ENCODE assay signal across 8 cellular contexts in genomic region chr2:160472839-160473251, GRCh38. TPM values are rescaled to one million over a fixed set of nuclear protein-coding genes. Genes with fewer than 3 reads are reported as not detected.
DNase-seq lines count a peak whose midpoint lies in the region; ATAC-seq and TF ChIP-seq lines count a peak whose summit lies in the region.

No MANE protein-coding gene starts in this region.

- CTCF ChIA-PET in IMR-90 (lab: Yijun Ruan, JAX), result interaction anchor here (0.7 kb wide), 1 partner anchor 498 kb away, joined by 3 read pairs; no protein-coding TSS in a partner anchor
- CTCF ChIA-PET in activated CD8-positive, alpha-beta T cell treated with anti-CD3 and anti-CD28 coated beads, Interleukin-2, amount 10 ng/mL, durations not matched to agents 7 days and 5 days (lab: Charles Lee), result interaction anchor here (1.1 to 2.2 kb wide), 3 partner anchors 16 to 61 kb away, joined by 3 to 5 read pairs (median 4); no protein-coding TSS in a partner anchor

- peak overlapping the region; percentile 42; the same call in 1 of the 2 replicates for H3K4ac ChIP-seq in IMR-90 (ENCODE audit: low read depth, low read length)

- no peak for TF ChIP-seq RAD21 in IMR-90 (IDR thresholded peaks at IDR 0.05; ENCODE audit: low read length)

- H3K4me2 ChIP-seq in IMR-90 (ENCODE audit: low read depth, low read length), result peak overlapping the region; percentile 100

- peak; percentile 81 for ATAC-seq in IMR-90 (ENCODE audit: low read depth)
- peak; percentile 55 for ATAC-seq in activated CD8-positive, alpha-beta T cell treated with anti-CD3 and anti-CD28 coated beads, Interleukin-2, amount 10 ng/mL, durations not matched to agents 7 days and 5 days
- no peak for ATAC-seq in GM21529 (IDR thresholded peaks at IDR 0.05; ENCODE audit: unreplicated experiment)

- peak overlapping the region; percentile 97; the same call in 1 of the 2 replicates for H3K18ac ChIP-seq in IMR-90 (ENCODE audit: low read depth, low read length)

- DNase-seq in COLO668 (lab: John Stamatoyannopoulos, UW; ENCODE audit: unreplicated experiment) (peak; percentile 14), IMR-90 (peak; percentile 94), mesothelial cell of epicardium (ENCODE audit: low spot score in 2 of 2, unreplicated experiment in 2 of 2) (no peak), lower leg skin (ENCODE audit: low spot score in 2 of 2) (no peak), DMS 273 (lab: John Stamatoyannopoulos, UW; ENCODE audit: unreplicated experiment) (no peak), NCI-H524 treated with DMSO at 0.1 percent for 48 hours (lab: John Stamatoyannopoulos, UW) (no peak)
- DNase-seq in activated CD8-positive, alpha-beta T cell treated with anti-CD3 and anti-CD28 coated beads, Interleukin-2, amount 10 ng/mL, durations not matched to agents 7 days and 5 days, result no peak

- 0 out of 2 replicates have a peak, but pooled peaks cover 2% of the 10 kb centered on the region for H3K9me1 ChIP-seq in IMR-90 (ENCODE audit: insufficient read depth, low read length)

- no peak overlapping the region for H3K14ac ChIP-seq in IMR-90 (replicated peaks; ENCODE audit: low read depth, low read length)

- BruUV-seq in IMR-90 (replicated peaks; lab: Mats Ljungman, UMichigan), result no TSS peak

- dilution Hi-C loops in IMR-90 (cut with HindIII; ENCODE audit: low sequenced_read_pairs, unreplicated experiment), result no loop called here

- no peak overlapping the region for H4K91ac ChIP-seq in IMR-90 (ENCODE audit: insufficient read depth, low read depth, low read length)

- no CpG with 5 or more reads among the region's 4 CpGs for WGBS in IMR-90 (ENCODE audit: extremely low coverage in 2 of 2, insufficient read length in 1 of 2), 2 experiments
- WGBS in lower leg skin, 2 donors, result 74 to 78% methylated on average over 4 of the region's 4 CpGs

- peaks cover 22% of the 10 kb centered on the region; the same call in 1 of the 2 replicates for H4K20me1 ChIP-seq in IMR-90 (ENCODE audit: insufficient read depth, low read length)

- peak overlapping the region; percentile 93 for H2BK5ac ChIP-seq in IMR-90 (ENCODE audit: low read depth, low read length, poor library complexity, severe bottlenecking)

- intact Hi-C loops in IMR-90 (cut with micrococcal nuclease), result no loop called here
- intact Hi-C loops in lower leg skin (cut with DNase I; ENCODE audit: low total_unique reads), result no loop called here

- H3K27ac ChIP-seq in IMR-90 (ENCODE audit: insufficient read depth, low read length), result peak overlapping the region; percentile 68; the same call in 1 of the 2 replicates

- peak overlapping the region; percentile 14; the same call in 1 of the 2 replicates for H3K9ac ChIP-seq in IMR-90 (ENCODE audit: low read depth, low read length)

- H3K27ac Mint-ChIP-seq in activated CD8-positive, alpha-beta T cell treated with anti-CD3 and anti-CD28 coated beads, Interleukin-2, amount 10 ng/mL, durations not matched to agents 7 days and 5 days, result no peak overlapping the region
- H3K27ac Mint-ChIP-seq in mesothelial cell of epicardium, result peak overlapping the region; percentile 70

- H3K27me3 ChIP-seq in IMR-90 (ENCODE audit: control insufficient read depth, insufficient read depth, low read length), result no peaks in the 10 kb centered on the region

- H3K36me3 Mint-ChIP-seq in activated CD8-positive, alpha-beta T cell treated with anti-CD3 and anti-CD28 coated beads, Interleukin-2, amount 10 ng/mL, durations not matched to agents 7 days and 5 days (ENCODE audit: low read depth), result peaks cover 13% of the 10 kb centered on the region
- no peaks in the 10 kb centered on the region for H3K36me3 Mint-ChIP-seq in mesothelial cell of epicardium

- H3K79me1 ChIP-seq in IMR-90 (ENCODE audit: low read depth in 1 of 2, low read length in 2 of 2), result peaks cover 6 to 57% of the 10 kb centered on the region in 2 experiments

- H3K4me1 Mint-ChIP-seq in activated CD8-positive, alpha-beta T cell treated with anti-CD3 and anti-CD28 coated beads, Interleukin-2, amount 10 ng/mL, durations not matched to agents 7 days and 5 days (ENCODE audit: low read depth), result peaks cover 46% of the 10 kb centered on the region
- peaks cover 57% of the 10 kb centered on the region for H3K4me1 Mint-ChIP-seq in mesothelial cell of epicardium

- no peak overlapping the region for H3K4me3 Mint-ChIP-seq in activated CD8-positive, alpha-beta T cell treated with anti-CD3 and anti-CD28 coated beads, Interleukin-2, amount 10 ng/mL, durations not matched to agents 7 days and 5 days
- H3K4me3 Mint-ChIP-seq in mesothelial cell of epicardium, result no peak overlapping the region

- H3K27me3 Mint-ChIP-seq in activated CD8-positive, alpha-beta T cell treated with anti-CD3 and anti-CD28 coated beads, Interleukin-2, amount 10 ng/mL, durations not matched to agents 7 days and 5 days (ENCODE audit: low read depth), result no peaks in the 10 kb centered on the region
- no peaks in the 10 kb centered on the region for H3K27me3 Mint-ChIP-seq in mesothelial cell of epicardium (ENCODE audit: low read depth)

- peaks cover 22% of the 10 kb centered on the region for H3K4me1 ChIP-seq in IMR-90 (ENCODE audit: control insufficient read depth, insufficient read depth, low read length)

- peak overlapping the region; percentile 37; the same call in 1 of the 2 replicates for H2BK20ac ChIP-seq in IMR-90 (ENCODE audit: low read depth, low read length)

- peak overlapping the region in 1 of 2 experiments; percentile 33; a peak in 2 of 4 replicates for H4K8ac ChIP-seq in IMR-90 (ENCODE audit: low read depth in 2 of 2, low read length in 2 of 2)

- H3K36me3 ChIP-seq in IMR-90 (ENCODE audit: control insufficient read depth, insufficient read depth, low read length), result no peaks in the 10 kb centered on the region

- 0 out of 2 replicates have a peak overlapping the region, but pooled peaks have one; percentile 13 for H3K23ac ChIP-seq in IMR-90 (ENCODE audit: low read depth, low read length)

- in situ Hi-C loops in IMR-90 (cut with MboI; ENCODE audit: low sequenced_read_pairs), result no loop called here

- H2AFZ ChIP-seq in IMR-90 (replicated peaks; ENCODE audit: low read length, poor library complexity), result no peak overlapping the region

- no peak for TF ChIP-seq CTCF in IMR-90 (conservative IDR thresholded peaks at IDR 0.05; ENCODE audit: low read depth, low read length)
- no peak for TF ChIP-seq CTCF in mesothelial cell of epicardium (IDR thresholded peaks at IDR 0.05; ENCODE audit: unreplicated experiment)
- no peak for TF ChIP-seq CTCF in lower leg skin (IDR thresholded peaks at IDR 0.05)

- peak overlapping the region; percentile 97 for H4K5ac ChIP-seq in IMR-90 (ENCODE audit: low read depth, low read length)

- no peaks in the 10 kb centered on the region for H3K9me3 ChIP-seq in IMR-90 (ENCODE audit: control insufficient read depth, insufficient read depth, low read length)

- no peak overlapping the region for H2AK5ac ChIP-seq in IMR-90 (ENCODE audit: low read depth, low read length)

- H3K4me3 ChIP-seq in IMR-90 (ENCODE audit: insufficient read depth, low read depth, low read length) (peak overlapping the region; percentile 14; the same call in 1 of the 2 replicates), lower leg skin (ENCODE audit: low read depth, poor library complexity, severe bottlenecking) (no peak overlapping the region)

- H2BK120ac ChIP-seq in IMR-90 (ENCODE audit: low read depth, low read length), result peak overlapping the region; percentile 33; the same call in 1 of the 2 replicates

- TF ChIP-seq POLR2A in IMR-90 (IDR thresholded peaks at IDR 0.05; ENCODE audit: low read depth, low read length) (no peak), lower leg skin (IDR thresholded peaks at IDR 0.05) (no peak)

- POLR2A ChIA-PET in IMR-90 (lab: Charles Lee; ENCODE audit: unreplicated experiment), result no interaction called here
- POLR2A ChIA-PET in activated CD8-positive, alpha-beta T cell treated with anti-CD3 and anti-CD28 coated beads, Interleukin-2, amount 10 ng/mL, durations not matched to agents 7 days and 5 days (lab: Charles Lee), result no interaction called here

- H3K9me3 Mint-ChIP-seq in activated CD8-positive, alpha-beta T cell treated with anti-CD3 and anti-CD28 coated beads, Interleukin-2, amount 10 ng/mL, durations not matched to agents 7 days and 5 days (ENCODE audit: insufficient read depth), result no peaks in the 10 kb centered on the region
- H3K9me3 Mint-ChIP-seq in mesothelial cell of epicardium, result no peaks in the 10 kb centered on the region

- no peak overlapping the region for H2AK9ac ChIP-seq in IMR-90 (replicated peaks; ENCODE audit: low read depth, low read length, poor library complexity)

- H2BK15ac ChIP-seq in IMR-90 (ENCODE audit: low read depth, low read length), result no peak overlapping the region

- peak overlapping the region; percentile 0; the same call in 1 of the 2 replicates for H3K56ac ChIP-seq in IMR-90 (ENCODE audit: extremely low read depth, insufficient read depth, low read length)

TF ChIP-seq in IMR-90, 13 proteins besides CTCF, POLR2A, EP300 and RAD21 (continues in another document):
- TF ChIP-seq RCOR1 (IDR thresholded peaks at IDR 0.05; ENCODE audit: insufficient replicate concordance, low read length) (no peak), CHD1 (IDR thresholded peaks at IDR 0.05; ENCODE audit: low read depth, low read length) (0 out of 2 replicates have a peak, but pooled peaks have one; percentile 32), BHLHE40 (IDR thresholded peaks at IDR 0.05; ENCODE audit: low read depth, low read length) (no peak; the same call in 1 of the 2 replicates), SMC3 (IDR thresholded peaks at IDR 0.05; ENCODE audit: low read depth, low read length) (no peak), CEBPB (IDR thresholded peaks at IDR 0.05; ENCODE audit: low read depth, low read length) (no peak), MAFK (IDR thresholded peaks at IDR 0.05; ENCODE audit: low read depth, low read length) (peak; percentile 53), MXI1 (IDR thresholded peaks at IDR 0.05; ENCODE audit: borderline replicate concordance, low read depth, low read length) (no peak)
- TF ChIP-seq, protein P1, sequence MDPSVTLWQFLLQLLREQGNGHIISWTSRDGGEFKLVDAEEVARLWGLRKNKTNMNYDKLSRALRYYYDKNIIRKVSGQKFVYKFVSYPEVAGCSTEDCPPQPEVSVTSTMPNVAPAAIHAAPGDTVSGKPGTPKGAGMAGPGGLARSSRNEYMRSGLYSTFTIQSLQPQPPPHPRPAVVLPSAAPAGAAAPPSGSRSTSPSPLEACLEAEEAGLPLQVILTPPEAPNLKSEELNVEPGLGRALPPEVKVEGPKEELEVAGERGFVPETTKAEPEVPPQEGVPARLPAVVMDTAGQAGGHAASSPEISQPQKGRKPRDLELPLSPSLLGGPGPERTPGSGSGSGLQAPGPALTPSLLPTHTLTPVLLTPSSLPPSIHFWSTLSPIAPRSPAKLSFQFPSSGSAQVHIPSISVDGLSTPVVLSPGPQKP (IDR thresholded peaks at IDR 0.05; ENCODE audit: borderline replicate concordance, low read depth, low read length), result no peak

RNA-seq across cellular contexts. Expression of gene RBMS1, which starts 20.8 kb away (rescaled TPM):
- total RNA-seq in IMR-90 (2012; rRNA removed) (64.9 and 73.6 TPM in 2 replicates), mesothelial cell of epicardium (124 to 128 TPM (median 125 TPM) in 3 replicates), lower leg skin (10 to 100 TPM; 50.2 to 62.3 (median 59.1) TPM)
- polyA plus RNA-seq in IMR-90 (2012; rRNA removed), result 43.5 and 45.9 TPM in 2 replicates
- 12.0 and 17.3 TPM in 2 replicates for polyA plus RNA-seq in IMR-90 (2012; cell fraction: cytosol; rRNA removed)
- 21.4 and 98.7 TPM in 2 replicates for polyA plus RNA-seq in IMR-90 (2012; cell fraction: nucleus; rRNA removed; ENCODE audit: low replicate concordance)
- total RNA-seq in activated CD8-positive, alpha-beta T cell treated with anti-CD3 and anti-CD28 coated beads, Interleukin-2, amount 10 ng/mL, durations not matched to agents 7 days and 5 days, result 10 to 100 TPM; 84.7 to 87.9 TPM

Comparison
In these comparisons a context has a peak if more than half of its experiments do, and no peak if none do; other contexts are left out.
1. DNase-seq: peak in COLO668 (single experiment) and IMR-90 (single experiment); none in activated CD8-positive, alpha-beta T cell treated with anti-CD3 and anti-CD28 coated beads, Interleukin-2, amount 10 ng/mL, durations not matched to agents 7 days and 5 days (single experiment), mesothelial cell of epicardium (0 of 2), lower leg skin (0 of 2), DMS 273 (single experiment) and NCI-H524 treated with DMSO at 0.1 percent for 48 hours (single experiment).